ENCODE assay signal across 1 cellular context in the genomic region with DNA sequence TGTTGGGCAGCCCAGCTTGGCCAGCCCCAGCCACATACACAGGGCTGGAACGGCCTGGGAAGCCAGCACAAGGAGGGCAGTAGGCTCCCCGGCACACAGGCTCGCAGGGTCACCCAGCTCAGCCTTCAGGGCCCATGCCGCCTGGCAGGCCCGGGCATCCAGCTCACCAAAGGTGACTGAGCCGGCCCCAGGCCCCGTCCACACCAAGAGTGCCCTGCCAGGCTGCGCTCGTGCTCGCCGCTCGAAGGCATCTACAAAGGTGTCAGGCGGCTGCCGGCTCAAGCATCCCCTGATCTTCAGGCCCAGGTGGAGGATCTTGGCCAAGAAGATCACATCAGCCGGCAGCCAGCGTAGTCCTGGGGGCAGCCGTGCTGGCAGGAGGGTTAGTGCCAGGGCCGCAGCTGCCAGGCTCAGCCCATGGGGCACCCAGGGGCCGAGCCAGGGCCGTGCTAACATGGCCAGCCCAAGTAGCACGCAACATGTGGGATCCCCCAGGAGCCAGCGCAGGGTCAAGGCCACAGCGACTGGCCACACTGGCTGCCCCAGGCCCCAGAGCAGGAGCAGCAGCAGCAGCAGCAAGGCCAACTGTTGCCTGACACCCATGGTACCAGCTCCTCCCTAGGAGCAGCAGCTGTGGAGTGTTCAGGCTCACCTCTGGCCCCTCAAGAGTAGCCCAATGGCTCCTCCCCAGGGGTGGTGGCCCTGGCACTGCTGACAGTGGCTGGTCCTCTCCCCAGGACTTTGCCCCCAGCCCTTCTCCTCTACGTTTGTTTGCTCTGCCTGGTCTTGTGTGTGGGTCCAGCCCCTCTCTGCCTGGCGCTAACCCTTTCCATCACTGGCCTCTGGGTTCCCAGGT.
A peak's percentile ranks its signal among the peaks of the same experiment; 100 is the strongest.
TF ChIP-seq lines count a peak whose summit lies in the region.

Gene SLC27A5, minus strand, starts transcription at position 640 of the 856 bp plus-strand sequence. Its CDS starts 37 bp downstream, at position 603.

TF ChIP-seq in HepG2, 621 proteins besides CTCF, POLR2A, EP300 and RAD21 (continued from another document and continues in another):
- peak; percentile 62; the same call in 1 of the 2 replicates for TF ChIP-seq GFI1 (CRISPR knock-in tag; IDR thresholded peaks at IDR 0.05; ENCODE audit: borderline replicate concordance)
- no peak for TF ChIP-seq ATF4 (CRISPR knock-in tag; IDR thresholded peaks at IDR 0.05)
- no peak for TF ChIP-seq ZNF75D (CRISPR knock-in tag; IDR thresholded peaks at IDR 0.05; ENCODE audit: borderline replicate concordance)
- TF ChIP-seq ZNF839 (CRISPR knock-in tag; IDR thresholded peaks at IDR 0.05; ENCODE audit: borderline replicate concordance), result no peak
- peak; percentile 62 for TF ChIP-seq ZNF574 (CRISPR knock-in tag; IDR thresholded peaks at IDR 0.05)
- TF ChIP-seq, protein P1, sequence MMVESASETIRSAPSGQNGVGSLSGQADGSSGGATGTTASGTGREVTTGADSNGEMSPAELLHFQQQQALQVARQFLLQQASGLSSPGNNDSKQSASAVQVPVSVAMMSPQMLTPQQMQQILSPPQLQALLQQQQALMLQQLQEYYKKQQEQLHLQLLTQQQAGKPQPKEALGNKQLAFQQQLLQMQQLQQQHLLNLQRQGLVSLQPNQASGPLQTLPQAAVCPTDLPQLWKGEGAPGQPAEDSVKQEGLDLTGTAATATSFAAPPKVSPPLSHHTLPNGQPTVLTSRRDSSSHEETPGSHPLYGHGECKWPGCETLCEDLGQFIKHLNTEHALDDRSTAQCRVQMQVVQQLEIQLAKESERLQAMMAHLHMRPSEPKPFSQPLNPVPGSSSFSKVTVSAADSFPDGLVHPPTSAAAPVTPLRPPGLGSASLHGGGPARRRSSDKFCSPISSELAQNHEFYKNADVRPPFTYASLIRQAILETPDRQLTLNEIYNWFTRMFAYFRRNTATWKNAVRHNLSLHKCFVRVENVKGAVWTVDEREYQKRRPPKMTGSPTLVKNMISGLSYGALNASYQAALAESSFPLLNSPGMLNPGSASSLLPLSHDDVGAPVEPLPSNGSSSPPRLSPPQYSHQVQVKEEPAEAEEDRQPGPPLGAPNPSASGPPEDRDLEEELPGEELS (CRISPR knock-in tag; IDR thresholded peaks at IDR 0.05), result peak; percentile 84
- TF ChIP-seq HNRNPUL1 (IDR thresholded peaks at IDR 0.05; ENCODE audit: low read depth, low read length), result no peak
- TF ChIP-seq SMYD3 (CRISPR knock-in tag; IDR thresholded peaks at IDR 0.05), result no peak
- no peak for TF ChIP-seq ZNF724P (CRISPR knock-in tag; IDR thresholded peaks at IDR 0.05; ENCODE audit: borderline replicate concordance)
- no peak for TF ChIP-seq ZKSCAN8 (CRISPR knock-in tag; IDR thresholded peaks at IDR 0.05; ENCODE audit: borderline replicate concordance)
- TF ChIP-seq, protein P2, sequence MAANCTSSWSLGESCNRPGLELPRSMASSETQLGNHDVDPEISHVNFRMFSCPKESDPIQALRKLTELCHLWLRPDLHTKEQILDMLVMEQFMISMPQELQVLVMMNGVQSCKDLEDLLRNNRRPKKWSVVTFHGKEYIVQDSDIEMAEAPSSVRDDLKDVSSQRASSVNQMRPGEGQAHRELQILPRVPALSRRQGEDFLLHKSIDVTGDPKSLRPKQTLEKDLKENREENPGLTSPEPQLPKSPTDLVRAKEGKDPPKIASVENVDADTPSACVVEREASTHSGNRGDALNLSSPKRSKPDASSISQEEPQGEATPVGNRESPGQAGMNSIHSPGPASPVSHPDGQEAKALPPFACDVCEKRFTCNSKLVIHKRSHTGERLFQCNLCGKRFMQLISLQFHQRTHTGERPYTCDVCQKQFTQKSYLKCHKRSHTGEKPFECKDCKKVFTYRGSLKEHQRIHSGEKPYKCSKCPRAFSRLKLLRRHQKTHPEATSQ (CRISPR knock-in tag; IDR thresholded peaks at IDR 0.05; ENCODE audit: borderline replicate concordance), result no peak
- no peak for TF ChIP-seq ZNF17 (CRISPR knock-in tag; IDR thresholded peaks at IDR 0.05)
- peak; percentile 51; the same call in 1 of the 2 replicates for TF ChIP-seq ZMYM4 (CRISPR knock-in tag; IDR thresholded peaks at IDR 0.05)
- TF ChIP-seq KDM3A (CRISPR knock-in tag; IDR thresholded peaks at IDR 0.05; ENCODE audit: low read depth), result 0 out of 2 replicates have a peak, but pooled peaks have one; percentile 6
- peak; percentile 20; the same call in 1 of the 2 replicates for TF ChIP-seq AHR (CRISPR knock-in tag; IDR thresholded peaks at IDR 0.05)
- TF ChIP-seq, protein P3, sequence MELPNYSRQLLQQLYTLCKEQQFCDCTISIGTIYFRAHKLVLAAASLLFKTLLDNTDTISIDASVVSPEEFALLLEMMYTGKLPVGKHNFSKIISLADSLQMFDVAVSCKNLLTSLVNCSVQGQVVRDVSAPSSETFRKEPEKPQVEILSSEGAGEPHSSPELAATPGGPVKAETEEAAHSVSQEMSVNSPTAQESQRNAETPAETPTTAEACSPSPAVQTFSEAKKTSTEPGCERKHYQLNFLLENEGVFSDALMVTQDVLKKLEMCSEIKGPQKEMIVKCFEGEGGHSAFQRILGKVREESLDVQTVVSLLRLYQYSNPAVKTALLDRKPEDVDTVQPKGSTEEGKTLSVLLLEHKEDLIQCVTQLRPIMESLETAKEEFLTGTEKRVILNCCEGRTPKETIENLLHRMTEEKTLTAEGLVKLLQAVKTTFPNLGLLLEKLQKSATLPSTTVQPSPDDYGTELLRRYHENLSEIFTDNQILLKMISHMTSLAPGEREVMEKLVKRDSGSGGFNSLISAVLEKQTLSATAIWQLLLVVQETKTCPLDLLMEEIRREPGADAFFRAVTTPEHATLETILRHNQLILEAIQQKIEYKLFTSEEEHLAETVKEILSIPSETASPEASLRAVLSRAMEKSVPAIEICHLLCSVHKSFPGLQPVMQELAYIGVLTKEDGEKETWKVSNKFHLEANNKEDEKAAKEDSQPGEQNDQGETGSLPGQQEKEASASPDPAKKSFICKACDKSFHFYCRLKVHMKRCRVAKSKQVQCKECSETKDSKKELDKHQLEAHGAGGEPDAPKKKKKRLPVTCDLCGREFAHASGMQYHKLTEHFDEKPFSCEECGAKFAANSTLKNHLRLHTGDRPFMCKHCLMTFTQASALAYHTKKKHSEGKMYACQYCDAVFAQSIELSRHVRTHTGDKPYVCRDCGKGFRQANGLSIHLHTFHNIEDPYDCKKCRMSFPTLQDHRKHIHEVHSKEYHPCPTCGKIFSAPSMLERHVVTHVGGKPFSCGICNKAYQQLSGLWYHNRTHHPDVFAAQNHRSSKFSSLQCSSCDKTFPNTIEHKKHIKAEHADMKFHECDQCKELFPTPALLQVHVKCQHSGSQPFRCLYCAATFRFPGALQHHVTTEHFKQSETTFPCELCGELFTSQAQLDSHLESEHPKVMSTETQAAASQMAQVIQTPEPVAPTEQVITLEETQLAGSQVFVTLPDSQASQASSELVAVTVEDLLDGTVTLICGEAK (IDR thresholded peaks at IDR 0.05), result no peak
- TF ChIP-seq, protein P3 (CRISPR knock-in tag; IDR thresholded peaks at IDR 0.05), result no peak; the same call in 1 of the 2 replicates
- no peak for TF ChIP-seq ZNF10 (CRISPR knock-in tag; IDR thresholded peaks at IDR 0.05; ENCODE audit: borderline replicate concordance, low read depth)
- no peak for TF ChIP-seq PRMT3 (CRISPR knock-in tag; IDR thresholded peaks at IDR 0.05; ENCODE audit: borderline replicate concordance, low read depth)
- TF ChIP-seq ZNF552 (CRISPR knock-in tag; IDR thresholded peaks at IDR 0.05; ENCODE audit: borderline replicate concordance), result 0 out of 2 replicates have a peak, but pooled peaks have one; percentile 48
- peak; percentile 82; the same call in 1 of the 2 replicates for TF ChIP-seq ZNF761 (CRISPR knock-in tag; conservative IDR thresholded peaks at IDR 0.05)
- 0 out of 2 replicates have a peak, but pooled peaks have one; percentile 19 for TF ChIP-seq ZNF274 (CRISPR knock-in tag; IDR thresholded peaks at IDR 0.05)
- TF ChIP-seq ETV5 (CRISPR knock-in tag; IDR thresholded peaks at IDR 0.05; ENCODE audit: borderline replicate concordance), result no peak
- TF ChIP-seq ZNF329 (CRISPR knock-in tag; IDR thresholded peaks at IDR 0.05; ENCODE audit: low read depth), result peak; percentile 35; the same call in 1 of the 2 replicates
- TF ChIP-seq, protein P4, sequence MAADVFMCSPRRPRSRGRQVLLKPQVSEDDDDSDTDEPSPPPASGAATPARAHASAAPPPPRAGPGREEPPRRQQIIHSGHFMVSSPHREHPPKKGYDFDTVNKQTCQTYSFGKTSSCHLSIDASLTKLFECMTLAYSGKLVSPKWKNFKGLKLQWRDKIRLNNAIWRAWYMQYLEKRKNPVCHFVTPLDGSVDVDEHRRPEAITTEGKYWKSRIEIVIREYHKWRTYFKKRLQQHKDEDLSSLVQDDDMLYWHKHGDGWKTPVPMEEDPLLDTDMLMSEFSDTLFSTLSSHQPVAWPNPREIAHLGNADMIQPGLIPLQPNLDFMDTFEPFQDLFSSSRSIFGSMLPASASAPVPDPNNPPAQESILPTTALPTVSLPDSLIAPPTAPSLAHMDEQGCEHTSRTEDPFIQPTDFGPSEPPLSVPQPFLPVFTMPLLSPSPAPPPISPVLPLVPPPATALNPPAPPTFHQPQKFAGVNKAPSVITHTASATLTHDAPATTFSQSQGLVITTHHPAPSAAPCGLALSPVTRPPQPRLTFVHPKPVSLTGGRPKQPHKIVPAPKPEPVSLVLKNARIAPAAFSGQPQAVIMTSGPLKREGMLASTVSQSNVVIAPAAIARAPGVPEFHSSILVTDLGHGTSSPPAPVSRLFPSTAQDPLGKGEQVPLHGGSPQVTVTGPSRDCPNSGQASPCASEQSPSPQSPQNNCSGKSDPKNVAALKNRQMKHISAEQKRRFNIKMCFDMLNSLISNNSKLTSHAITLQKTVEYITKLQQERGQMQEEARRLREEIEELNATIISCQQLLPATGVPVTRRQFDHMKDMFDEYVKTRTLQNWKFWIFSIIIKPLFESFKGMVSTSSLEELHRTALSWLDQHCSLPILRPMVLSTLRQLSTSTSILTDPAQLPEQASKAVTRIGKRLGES (CRISPR knock-in tag; IDR thresholded peaks at IDR 0.05; ENCODE audit: borderline replicate concordance), result no peak
- peak; percentile 98 for TF ChIP-seq ZNF263 (CRISPR knock-in tag; IDR thresholded peaks at IDR 0.05)
- no peak for TF ChIP-seq KDM2A (CRISPR knock-in tag; IDR thresholded peaks at IDR 0.05; ENCODE audit: borderline replicate concordance, low read depth)
- no peak for TF ChIP-seq ZNF790 (CRISPR knock-in tag; IDR thresholded peaks at IDR 0.05; ENCODE audit: borderline replicate concordance)
- no peak for TF ChIP-seq ZNF446 (CRISPR knock-in tag; IDR thresholded peaks at IDR 0.05)
- peak; percentile 87 for TF ChIP-seq POLR2G (IDR thresholded peaks at IDR 0.05; ENCODE audit: low read depth, low read length)
- TF ChIP-seq ARNT (IDR thresholded peaks at IDR 0.05), result no peak
- TF ChIP-seq SMAD3 (CRISPR knock-in tag; IDR thresholded peaks at IDR 0.05), result no peak
- peak; percentile 66; the same call in 1 of the 2 replicates for TF ChIP-seq TBX2 (CRISPR knock-in tag; IDR thresholded peaks at IDR 0.05; ENCODE audit: borderline replicate concordance)
- TF ChIP-seq, protein P5, sequence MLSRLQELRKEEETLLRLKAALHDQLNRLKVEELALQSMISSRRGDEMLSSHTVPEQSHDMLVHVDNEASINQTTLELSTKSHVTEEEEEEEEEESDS (CRISPR knock-in tag; IDR thresholded peaks at IDR 0.05; ENCODE audit: borderline replicate concordance), result no peak
- no peak for TF ChIP-seq ZNF547 (CRISPR knock-in tag; IDR thresholded peaks at IDR 0.05)
- no peak for TF ChIP-seq XRCC5 (optimal IDR thresholded peaks at IDR 0.05; ENCODE audit: low read length)
- TF ChIP-seq ZNF431 (CRISPR knock-in tag; IDR thresholded peaks at IDR 0.05; ENCODE audit: borderline replicate concordance, low read depth), result no peak
- TF ChIP-seq HMG20B (CRISPR knock-in tag; conservative IDR thresholded peaks at IDR 0.05), result 0 out of 2 replicates have a peak, but pooled peaks have one; percentile 20
